14 cellular contexts compared by ENCODE assay signal in genomic region chr4:47533689-47534347, GRCh38. TPM values are rescaled to one million over a fixed set of nuclear protein-coding genes. Genes with fewer than 3 reads are reported as not detected.
DNase-seq lines count a peak whose midpoint lies in the region; ATAC-seq, FAIRE-seq and TF ChIP-seq lines count a peak whose summit lies in the region.
"Had no signal": no experiment of that assay in that cellular context is flagged by ENCODE, and none has a peak within 500 bp of the region (broad histone marks: within the 10 kb centered on the region; RNA-seq: fewer than 3 reads in every experiment).

No MANE protein-coding gene starts in this region.

- peak; percentile 19 to 25 for DNase-seq in activated T-cell treated with anti-CD3 and anti-CD28 coated beads, Interleukin-2, amount 50 U/mL, for 72 hours
- no peak for DNase-seq in activated T-cell treated with anti-CD3 and anti-CD28 coated beads for 4 hours
- peak; percentile 46 for DNase-seq in NCI-H226
- no peak for DNase-seq in GM12878 (ENCODE audit: low read depth, low spot score)
- no peak for DNase-seq in stimulated activated naive CD8-positive, alpha-beta T cell treated with anti-CD3 and anti-CD28 coated beads, Interleukin-15, Interleukin-2, amounts not matched to agents 100 U/mL and 50 U/mL, for 24 hours
- DNase-seq in GOT3 (lab: John Stamatoyannopoulos, UW), result no peak
- no peak for DNase-seq in HuH-7.5 (ENCODE audit: low spot score)
- DNase-seq in nucleus accumbens (lab: John Stamatoyannopoulos, UW), result no peak
- DNase-seq: effector memory CD4-positive, alpha-beta T cell; NCI-H510A treated with DMSO at 0.1 percent for 48 hours; RPMI8226 had no signal

- H3K27ac ChIP-seq in GM12878 (ENCODE audit: control insufficient read depth, insufficient read depth), result no peak overlapping the region
- H3K27ac ChIP-seq: thoracic aorta had no signal

- H4K20me1 ChIP-seq in GM12878 (ENCODE audit: control insufficient read depth, insufficient read depth), result no peaks in the 10 kb centered on the region

- H3K4me3 ChIP-seq in GM12878, result no peak overlapping the region
- H3K4me3 ChIP-seq: ascending aorta, thoracic aorta had no signal

- in situ Hi-C loops in GM12878 (cut with MboI), result no loop called here

- intact Hi-C loops in GM12878 (cut with micrococcal nuclease; ENCODE audit: unreplicated experiment), result no loop called here

- H3K27me3 ChIP-seq in GM12878 (replicated peaks in 1 of 2; ENCODE audit: control insufficient read depth in 2 of 2, insufficient read depth in 2 of 2, low read length in 1 of 2), result no peaks in the 10 kb centered on the region
- H3K27me3 ChIP-seq: ascending aorta had no signal

- no peaks in the 10 kb centered on the region; the same call in 1 of the 2 replicates for H3K79me2 ChIP-seq in GM12878 (ENCODE audit: control insufficient read depth, insufficient read depth, low read length)

- TF ChIP-seq CTCF in GM12878 (IDR thresholded peaks at IDR 0.05 in 2 of 3, conservative IDR thresholded peaks at IDR 0.05 in 1 of 3; ENCODE audit: control insufficient read depth in 2 of 3, extremely low read depth in 1 of 3, insufficient read depth in 1 of 3, low read depth in 3 of 3, low read length in 3 of 3), result no peak

- no peak for TF ChIP-seq POLR2A in GM12878 (IDR thresholded peaks at IDR 0.05; ENCODE audit: low read depth, low read length)

- no peak overlapping the region for H2AFZ ChIP-seq in GM12878 (ENCODE audit: control insufficient read depth, low read depth, low read length)

- ATAC-seq in activated T-cell treated with anti-CD3 and anti-CD28 coated beads, Interleukin-2, amount 50 U/mL, for 72 hours (replicated peaks in 1 of 2), result peak; percentile 65 to 66
- peak; percentile 40 for ATAC-seq in GM12878
- peak; percentile 57 for ATAC-seq in stimulated activated naive CD8-positive, alpha-beta T cell treated with anti-CD3 and anti-CD28 coated beads, Interleukin-15, Interleukin-2, amounts not matched to agents 100 U/mL and 50 U/mL, for 24 hours

- no peak for TF ChIP-seq EP300 in GM12878 (IDR thresholded peaks at IDR 0.05; ENCODE audit: borderline replicate concordance in 1 of 2, control insufficient read depth in 1 of 2, low read depth in 2 of 2, low read length in 2 of 2)

- POLR2A ChIA-PET in GM12878 (lab: Charles Lee), result no interaction called here

- peaks cover 4 to 23% of the 10 kb centered on the region in 2 experiments for H3K36me3 ChIP-seq in GM12878 (ENCODE audit: control insufficient read depth in 2 of 2, insufficient read depth in 2 of 2, low read length in 1 of 2)

- peaks cover 13% of the 10 kb centered on the region for H3K4me1 ChIP-seq in GM12878 (ENCODE audit: control insufficient read depth, insufficient read depth, low read length)

- peak overlapping the region; percentile 50 to 70 for H3K4me3 Mint-ChIP-seq in activated T-cell treated with anti-CD3 and anti-CD28 coated beads, Interleukin-2, amount 50 U/mL, for 72 hours

- H3K27me3 Mint-ChIP-seq in activated T-cell treated with anti-CD3 and anti-CD28 coated beads, Interleukin-2, amount 50 U/mL, for 72 hours (ENCODE audit: low read depth), result no peaks in the 10 kb centered on the region

- TF ChIP-seq RAD21 in GM12878 (IDR thresholded peaks at IDR 0.05; ENCODE audit: insufficient read depth, low read depth, low read length), result no peak

- peaks cover 9% of the 10 kb centered on the region for H3K9me3 ChIP-seq in GM12878 (replicated peaks; ENCODE audit: control insufficient read depth, insufficient read depth, low read length)

- FAIRE-seq in GM12878 (lab: Jason Lieb, UNC), result no peak
- FAIRE-seq: D721Med had no signal

- RAD21 ChIA-PET in GM12878 (lab: Charles Lee; ENCODE audit: unreplicated experiment), result interaction anchor here (1.0 to 4.0 kb wide), 8 partner anchors 14 to 523 kb away, joined by 3 to 25 read pairs (median 4); partner anchors contain the start of gene ATP10D

- SMC1A ChIA-PET in GM12878 (lab: Charles Lee; ENCODE audit: uncharacterized antibody, unreplicated experiment), result interaction anchor here (1.3 to 5.2 kb wide), 8 partner anchors 13 to 50 kb away, joined by 3 to 72 read pairs (median 16); partner anchors contain the start of gene ATP10D

- no peak overlapping the region for H3K9ac ChIP-seq in GM12878 (ENCODE audit: control insufficient read depth, insufficient read depth, low read length)

- no peak overlapping the region for H3K4me2 ChIP-seq in GM12878 (ENCODE audit: control insufficient read depth, insufficient read depth)

- H3K9me3 Mint-ChIP-seq in activated T-cell treated with anti-CD3 and anti-CD28 coated beads, Interleukin-2, amount 50 U/mL, for 72 hours, result peaks cover 3 to 6% of the 10 kb centered on the region in 2 donors

- H3K4me1 Mint-ChIP-seq in activated T-cell treated with anti-CD3 and anti-CD28 coated beads, Interleukin-2, amount 50 U/mL, for 72 hours (ENCODE audit: low read depth), result peaks cover 37% of the 10 kb centered on the region

- CTCF ChIA-PET in GM12878 (lab: Yijun Ruan, JAX), result interaction anchor here (0.8 to 4.0 kb wide), 8 partner anchors 11 to 71 kb away, joined by 3 to 23 read pairs (median 5); partner anchors contain the start of genes ATP10D and COMMD8

- H3K27ac Mint-ChIP-seq in activated T-cell treated with anti-CD3 and anti-CD28 coated beads, Interleukin-2, amount 50 U/mL, for 72 hours, result peak overlapping the region; percentile 76

- peaks cover 7 to 12% of the 10 kb centered on the region in 2 donors for H3K36me3 Mint-ChIP-seq in activated T-cell treated with anti-CD3 and anti-CD28 coated beads, Interleukin-2, amount 50 U/mL, for 72 hours (ENCODE audit: insufficient read depth in 2 of 2)

- WGBS in GM12878 (ENCODE audit: insufficient coverage, insufficient replicate concordance, low lambda C conversion rate, missing lambda C conversion rate), result 49% methylated on average over 4 of the region's 4 CpGs

- BruUV-seq in GM12878 (replicated peaks; lab: Mats Ljungman, UMichigan), result no TSS peak

TF ChIP-seq in GM12878, 131 proteins besides CTCF, POLR2A, EP300 and RAD21 (continues in another document):
- TF ChIP-seq RUNX3 (IDR thresholded peaks at IDR 0.05; ENCODE audit: low read length) (peak; percentile 44; the same call in 1 of the 2 replicates), JUNB (IDR thresholded peaks at IDR 0.05) (peak; percentile 49), CUX1 (IDR thresholded peaks at IDR 0.05; ENCODE audit: insufficient replicate concordance, low read depth, low read length) (peak; percentile 55), DPF2 (IDR thresholded peaks at IDR 0.05) (0 out of 2 replicates have a peak, but pooled peaks have one; percentile 34), NFIC (IDR thresholded peaks at IDR 0.05; ENCODE audit: low read depth, low read length) (peak; percentile 27; the same call in 1 of the 2 replicates), MTA2 (IDR thresholded peaks at IDR 0.05; ENCODE audit: low read depth) (peak; percentile 57), BMI1 (IDR thresholded peaks at IDR 0.05; ENCODE audit: borderline replicate concordance) (no peak)

RNA-seq across cellular contexts. Expression of gene ATP10D, which starts 48.7 kb away (rescaled TPM):
- total RNA-seq in activated T-cell treated with anti-CD3 and anti-CD28 coated beads, Interleukin-2, amount 50 U/mL, for 72 hours, result 1 to 10 TPM; 3.0 TPM
- total RNA-seq in GM12878 (2013; cell fraction: nucleolus; rRNA removed), result 101 and 123 TPM in 2 replicates
- 16.5 and 20.3 TPM in 2 replicates for total RNA-seq in GM12878 (2014; rRNA removed)
- 20.7 and 20.8 TPM in 2 replicates for total RNA-seq in GM12878 (2014; rRNA removed; fragmentation: Illumina TruSeq; extraction: Trizol)
- total RNA-seq in GM12878 (2021), result 30.0 and 31.7 TPM in 2 replicates
- 5.5 TPM for polyA plus RNA-seq in GM12878 (2011; ENCODE audit: low read depth)
- 50.3 and 60.3 TPM in 2 replicates for polyA plus RNA-seq in GM12878 (2011; rRNA removed)
- 18.1 and 22.6 TPM in 2 replicates for polyA plus RNA-seq in GM12878 (2011; cell fraction: cytosol; rRNA removed)
- polyA plus RNA-seq in GM12878 (2011; cell fraction: nucleus; rRNA removed), result 42.1 and 55.4 TPM in 2 replicates
- polyA plus RNA-seq in GM12878 (2012), result 10.5 and 10.7 TPM in 2 replicates
- polyA plus RNA-seq in GM12878 (2014; fragmentation: Illumina TruSeq; extraction: Trizol), result 18.7 and 19.8 TPM in 2 replicates
- 10 to 100 TPM; 10.2 to 18.0 TPM for polyA plus RNA-seq in GM12878 (2014; fragmentation: Nextera tagmentation; extraction: Ambion mirVana)
- 9.4 and 11.2 TPM in 2 replicates for polyA plus RNA-seq in GM12878 (2014; rRNA removed)
- polyA plus RNA-seq in GM12878 (2016; fragmentation: Nextera tagmentation; extraction: Ambion mirVana), result 10 to 100 TPM; 19.4 to 25.6 TPM
- polyA minus RNA-seq in GM12878 (2011; rRNA and poly(A)+ RNA removed), result 97.4 and 201 TPM in 2 replicates
- polyA minus RNA-seq in GM12878 (2011; cell fraction: cytosol; rRNA and poly(A)+ RNA removed), result 18.3 and 21.1 TPM in 2 replicates
- 67.3 and 81.0 TPM in 2 replicates for polyA minus RNA-seq in GM12878 (2011; cell fraction: nucleus; rRNA and poly(A)+ RNA removed)

Comparison
In these comparisons a context has a peak if more than half of its experiments do, and no peak if none do; other contexts are left out.
1. DNase-seq: peak in activated T-cell treated with anti-CD3 and anti-CD28 coated beads, Interleukin-2, amount 50 U/mL, for 72 hours (2 of 2) and NCI-H226 (single experiment); none in activated T-cell treated with anti-CD3 and anti-CD28 coated beads for 4 hours (single experiment), GM12878 (single experiment), stimulated activated naive CD8-positive, alpha-beta T cell treated with anti-CD3 and anti-CD28 coated beads, Interleukin-15, Interleukin-2, amounts not matched to agents 100 U/mL and 50 U/mL, for 24 hours (single experiment), GOT3 (single experiment), HuH-7.5 (single experiment) and nucleus accumbens (0 of 56).
2. RNA of gene ATP10D, which starts 48.7 kb away (total RNA-seq): 16.5 to 123 TPM in GM12878; 3.0 TPM in activated T-cell treated with anti-CD3 and anti-CD28 coated beads, Interleukin-2, amount 50 U/mL, for 72 hours; every median in the first group is over 4 times any median in the second.
3. Peak in every context shown above with its lines, with median percentiles within 50 percentile points of each other: ATAC-seq.